ENCODE assay signal across 1 cellular context in the genomic region with DNA sequence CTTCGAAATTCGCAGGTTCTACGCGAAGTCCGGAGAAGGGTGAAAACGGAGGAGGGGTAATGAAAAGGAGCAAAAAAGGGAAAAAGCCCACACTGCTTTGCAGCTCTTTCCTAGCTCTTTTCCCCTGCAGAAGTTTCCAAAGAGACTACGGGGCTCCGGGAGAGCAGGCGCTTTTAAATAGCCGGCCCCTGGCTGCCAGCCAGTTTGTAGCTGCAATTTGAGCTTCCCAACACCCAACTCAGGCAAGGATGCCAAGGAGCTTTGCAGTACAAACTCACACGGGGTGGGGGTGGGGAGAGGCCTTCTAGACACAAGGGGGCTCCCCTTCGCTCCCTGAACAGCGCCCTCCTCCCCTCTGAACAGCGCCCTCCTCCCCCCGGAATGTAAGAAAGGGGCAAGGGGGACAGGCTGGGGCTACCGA.
TF ChIP-seq lines count a peak whose summit lies in the region.

A gene with protein sequence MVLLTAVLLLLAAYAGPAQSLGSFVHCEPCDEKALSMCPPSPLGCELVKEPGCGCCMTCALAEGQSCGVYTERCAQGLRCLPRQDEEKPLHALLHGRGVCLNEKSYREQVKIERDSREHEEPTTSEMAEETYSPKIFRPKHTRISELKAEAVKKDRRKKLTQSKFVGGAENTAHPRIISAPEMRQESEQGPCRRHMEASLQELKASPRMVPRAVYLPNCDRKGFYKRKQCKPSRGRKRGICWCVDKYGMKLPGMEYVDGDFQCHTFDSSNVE (minus strand): TSS at position 149 of the 421 bp plus-strand sequence. CDS start 774 bp downstream, outside the sequence.

TF ChIP-seq in GM23338, 12 proteins besides CTCF, POLR2A, EP300 and RAD21 (continued from another document):
- TF ChIP-seq, protein P1, sequence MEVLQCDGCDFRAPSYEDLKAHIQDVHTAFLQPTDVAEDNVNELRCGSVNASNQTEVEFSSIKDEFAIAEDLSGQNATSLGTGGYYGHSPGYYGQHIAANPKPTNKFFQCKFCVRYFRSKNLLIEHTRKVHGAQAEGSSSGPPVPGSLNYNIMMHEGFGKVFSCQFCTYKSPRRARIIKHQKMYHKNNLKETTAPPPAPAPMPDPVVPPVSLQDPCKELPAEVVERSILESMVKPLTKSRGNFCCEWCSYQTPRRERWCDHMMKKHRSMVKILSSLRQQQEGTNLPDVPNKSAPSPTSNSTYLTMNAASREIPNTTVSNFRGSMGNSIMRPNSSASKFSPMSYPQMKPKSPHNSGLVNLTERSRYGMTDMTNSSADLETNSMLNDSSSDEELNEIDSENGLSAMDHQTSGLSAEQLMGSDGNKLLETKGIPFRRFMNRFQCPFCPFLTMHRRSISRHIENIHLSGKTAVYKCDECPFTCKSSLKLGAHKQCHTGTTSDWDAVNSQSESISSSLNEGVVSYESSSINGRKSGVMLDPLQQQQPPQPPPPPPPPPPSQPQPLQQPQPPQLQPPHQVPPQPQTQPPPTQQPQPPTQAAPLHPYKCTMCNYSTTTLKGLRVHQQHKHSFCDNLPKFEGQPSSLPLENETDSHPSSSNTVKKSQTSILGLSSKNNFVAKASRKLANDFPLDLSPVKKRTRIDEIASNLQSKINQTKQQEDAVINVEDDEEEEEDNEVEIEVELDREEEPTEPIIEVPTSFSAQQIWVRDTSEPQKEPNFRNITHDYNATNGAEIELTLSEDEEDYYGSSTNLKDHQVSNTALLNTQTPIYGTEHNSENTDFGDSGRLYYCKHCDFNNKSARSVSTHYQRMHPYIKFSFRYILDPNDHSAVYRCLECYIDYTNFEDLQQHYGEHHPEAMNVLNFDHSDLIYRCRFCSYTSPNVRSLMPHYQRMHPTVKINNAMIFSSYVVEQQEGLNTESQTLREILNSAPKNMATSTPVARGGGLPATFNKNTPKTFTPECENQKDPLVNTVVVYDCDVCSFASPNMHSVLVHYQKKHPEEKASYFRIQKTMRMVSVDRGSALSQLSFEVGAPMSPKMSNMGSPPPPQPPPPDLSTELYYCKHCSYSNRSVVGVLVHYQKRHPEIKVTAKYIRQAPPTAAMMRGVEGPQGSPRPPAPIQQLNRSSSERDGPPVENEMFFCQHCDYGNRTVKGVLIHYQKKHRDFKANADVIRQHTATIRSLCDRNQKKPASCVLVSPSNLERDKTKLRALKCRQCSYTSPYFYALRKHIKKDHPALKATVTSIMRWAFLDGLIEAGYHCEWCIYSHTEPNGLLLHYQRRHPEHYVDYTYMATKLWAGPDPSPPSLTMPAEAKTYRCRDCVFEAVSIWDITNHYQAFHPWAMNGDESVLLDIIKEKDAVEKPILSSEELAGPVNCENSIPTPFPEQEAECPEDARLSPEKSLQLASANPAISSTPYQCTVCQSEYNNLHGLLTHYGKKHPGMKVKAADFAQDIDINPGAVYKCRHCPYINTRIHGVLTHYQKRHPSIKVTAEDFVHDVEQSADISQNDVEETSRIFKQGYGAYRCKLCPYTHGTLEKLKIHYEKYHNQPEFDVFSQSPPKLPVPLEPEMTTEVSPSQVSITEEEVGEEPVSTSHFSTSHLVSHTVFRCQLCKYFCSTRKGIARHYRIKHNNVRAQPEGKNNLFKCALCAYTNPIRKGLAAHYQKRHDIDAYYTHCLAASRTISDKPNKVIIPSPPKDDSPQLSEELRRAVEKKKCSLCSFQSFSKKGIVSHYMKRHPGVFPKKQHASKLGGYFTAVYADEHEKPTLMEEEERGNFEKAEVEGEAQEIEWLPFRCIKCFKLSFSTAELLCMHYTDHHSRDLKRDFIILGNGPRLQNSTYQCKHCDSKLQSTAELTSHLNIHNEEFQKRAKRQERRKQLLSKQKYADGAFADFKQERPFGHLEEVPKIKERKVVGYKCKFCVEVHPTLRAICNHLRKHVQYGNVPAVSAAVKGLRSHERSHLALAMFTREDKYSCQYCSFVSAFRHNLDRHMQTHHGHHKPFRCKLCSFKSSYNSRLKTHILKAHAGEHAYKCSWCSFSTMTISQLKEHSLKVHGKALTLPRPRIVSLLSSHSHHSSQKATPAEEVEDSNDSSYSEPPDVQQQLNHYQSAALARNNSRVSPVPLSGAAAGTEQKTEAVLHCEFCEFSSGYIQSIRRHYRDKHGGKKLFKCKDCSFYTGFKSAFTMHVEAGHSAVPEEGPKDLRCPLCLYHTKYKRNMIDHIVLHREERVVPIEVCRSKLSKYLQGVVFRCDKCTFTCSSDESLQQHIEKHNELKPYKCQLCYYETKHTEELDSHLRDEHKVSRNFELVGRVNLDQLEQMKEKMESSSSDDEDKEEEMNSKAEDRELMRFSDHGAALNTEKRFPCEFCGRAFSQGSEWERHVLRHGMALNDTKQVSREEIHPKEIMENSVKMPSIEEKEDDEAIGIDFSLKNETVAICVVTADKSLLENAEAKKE (CRISPR knock-in tag; IDR thresholded peaks at IDR 0.05) = no peak
- TF ChIP-seq ZNF331 (CRISPR knock-in tag; IDR thresholded peaks at IDR 0.05; ENCODE audit: low read depth) (no peak), JUNB (IDR thresholded peaks at IDR 0.05; ENCODE audit: unreplicated experiment) (no peak), ZNF114 (CRISPR knock-in tag; IDR thresholded peaks at IDR 0.05) (no peak)
TF ChIP-seq in GM23338: peak in this region for 2.
